ENCODE assay signal across 19 cellular contexts in genomic region chr1:77509898-77510297, GRCh38.
DNase-seq lines count a peak whose midpoint lies in the region; TF ChIP-seq lines count a peak whose summit lies in the region.
"Had no signal": no experiment of that assay in that cellular context is flagged by ENCODE, and none has a peak within 500 bp of the region (broad histone marks: within the 10 kb centered on the region; RNA-seq: fewer than 3 reads in every experiment).

No MANE protein-coding gene starts in this region.

- H2AFZ ChIP-seq in mesenchymal stem cell (ENCODE audit: low read depth, low read length): no peak overlapping the region

- H2AK5ac ChIP-seq in mesenchymal stem cell (ENCODE audit: low read length, severe bottlenecking): peak overlapping the region; percentile 92

- peaks cover 36% of the 10 kb centered on the region for H3K4me1 ChIP-seq in SJSA1 (replicated peaks)
- H3K4me1 ChIP-seq in mesenchymal stem cell (ENCODE audit: control insufficient read depth, insufficient read depth, low read depth, low read length): peaks cover 15% of the 10 kb centered on the region

- H3K4ac ChIP-seq in mesenchymal stem cell (ENCODE audit: low read depth in 1 of 2, low read length in 2 of 2): peak overlapping the region in 1 of 2 experiments; percentile 66

- peak overlapping the region; percentile 21 for H4K8ac ChIP-seq in mesenchymal stem cell (ENCODE audit: low read length)

- H3K27me3 ChIP-seq in SJSA1 (replicated peaks) (no peaks in the 10 kb centered on the region), mesenchymal stem cell (ENCODE audit: control insufficient read depth in 1 of 2, insufficient read depth in 1 of 2, low read length in 2 of 2) (no peaks in the 10 kb centered on the region)

- H3K4me3 ChIP-seq in SJSA1 (no peak overlapping the region), mesenchymal stem cell (ENCODE audit: insufficient read depth in 1 of 2, low read depth in 1 of 2, low read length in 2 of 2) (no peak overlapping the region)
- H3K4me3 ChIP-seq: HAP-1 had no signal

- H4K91ac ChIP-seq in mesenchymal stem cell (ENCODE audit: low read length): peak overlapping the region; percentile 64

- H2BK120ac ChIP-seq in mesenchymal stem cell (ENCODE audit: low read depth, low read length): no peak overlapping the region

- peak overlapping the region in 1 of 2 experiments; percentile 60 for H2BK12ac ChIP-seq in mesenchymal stem cell (ENCODE audit: low read length in 2 of 2)

- no peak overlapping the region for H3K14ac ChIP-seq in mesenchymal stem cell (ENCODE audit: low read length in 2 of 2)

- H3K9me3 ChIP-seq in SJSA1 (replicated peaks) (no peaks in the 10 kb centered on the region), mesenchymal stem cell (ENCODE audit: control insufficient read depth, low read length) (no peaks in the 10 kb centered on the region)
- H3K9me3 ChIP-seq: HAP-1 had no signal

- peak overlapping the region; percentile 18 to 57 for H3K18ac ChIP-seq in mesenchymal stem cell (ENCODE audit: low read depth in 1 of 2, low read length in 2 of 2)

- H3K9ac ChIP-seq in mesenchymal stem cell (ENCODE audit: low read length): no peak overlapping the region

- TF ChIP-seq CTCF in GM20000 (IDR thresholded peaks at IDR 0.05; ENCODE audit: extremely low read depth, missing control alignments): no peak

- no peak for DNase-seq in SJSA1 (ENCODE audit: low read depth in 1 of 2, low spot score in 2 of 2)
- DNase-seq in caudate nucleus (lab: John Stamatoyannopoulos, UW): no peak
- no peak for DNase-seq in mesenchymal stem cell
- no peak for DNase-seq in substantia nigra (lab: John Stamatoyannopoulos, UW)
- DNase-seq in HuH-7 (ENCODE audit: low spot score): no peak
- no peak for DNase-seq in iPS-NIHi7 (ENCODE audit: extremely low spot score)
- no peak for DNase-seq in amniotic stem cell (lab: John Stamatoyannopoulos, UW)
- no peak for DNase-seq in GM20000 (ENCODE audit: low spot score)
- DNase-seq: COR-L47, DMS 273 treated with DMSO at 0.1 percent for 48 hours, NCI-H1105 treated with DMSO at 0.1 percent for 48 hours, NCI-H1694, NCI-H2081 treated with DMSO at 0.1 percent for 48 hours, NCI-H510A, NCI-H748 treated with DMSO at 0.1 percent for 48 hours, OCI-M1, SW 1271 had no signal

- no peak overlapping the region for H2BK15ac ChIP-seq in mesenchymal stem cell (ENCODE audit: low read depth, poor library complexity, severe bottlenecking)

- H3K4me2 ChIP-seq in mesenchymal stem cell (ENCODE audit: low read length, poor library complexity, severe bottlenecking): no peak overlapping the region

- H3K79me1 ChIP-seq in mesenchymal stem cell (replicated peaks; ENCODE audit: low read length, poor library complexity, severe bottlenecking): peaks cover 5% of the 10 kb centered on the region

- H2BK5ac ChIP-seq in mesenchymal stem cell (ENCODE audit: low read depth, low read length, poor library complexity, severe bottlenecking): no peak overlapping the region

- no peaks in the 10 kb centered on the region for H3K36me3 ChIP-seq in SJSA1
- H3K36me3 ChIP-seq in mesenchymal stem cell (ENCODE audit: control insufficient read depth in 1 of 2, insufficient read depth in 2 of 2, low read depth in 1 of 2, low read length in 2 of 2): no peaks in the 10 kb centered on the region
- H3K36me3 ChIP-seq: HAP-1 had no signal

- 0 out of 2 replicates have a peak overlapping the region, but pooled peaks have one; percentile 98 for H3K27ac ChIP-seq in SJSA1
- H3K27ac ChIP-seq in caudate nucleus (ENCODE audit: low read depth, low read length): peak overlapping the region; percentile 60
- H3K27ac ChIP-seq in mesenchymal stem cell (ENCODE audit: low read length, poor library complexity, severe bottlenecking): peak overlapping the region; percentile 33
- peak overlapping the region; percentile 72 for H3K27ac ChIP-seq in substantia nigra (ENCODE audit: low read depth, low read length, poor library complexity, severe bottlenecking)
- H3K27ac ChIP-seq: RWPE1 had no signal

- 96% methylated on average over 2 of the region's 2 CpGs for WGBS in mesenchymal stem cell

- H3K23ac ChIP-seq in mesenchymal stem cell (ENCODE audit: low read length in 2 of 2): no peak overlapping the region

Comparison
In these comparisons a context has a peak if more than half of its experiments do, and no peak if none do; other contexts are left out.
1. H3K27ac ChIP-seq: peak in every context shown above with its lines; median percentile 98 in SJSA1; 72 in substantia nigra; 60 in caudate nucleus; 33 in mesenchymal stem cell.